ENCODE assay signal across 20 cellular contexts in genomic region chr14:61160798-61161197, GRCh38.
"Had no signal": no experiment of that assay in that cellular context is flagged by ENCODE, and none has a peak within 500 bp of the region (broad histone marks: within the 10 kb centered on the region; RNA-seq: fewer than 3 reads in every experiment).

No MANE protein-coding gene starts in this region.

- H3K27me3 ChIP-seq: SJSA1 had no signal

- H3K4me3 ChIP-seq: K562, SJSA1, SK-N-MC had no signal

- H3K4me1 ChIP-seq: SJSA1 had no signal

- H3K36me3 ChIP-seq: SJSA1 had no signal

- ATAC-seq: HepG2, K562, T-cell had no signal

- H3K27ac ChIP-seq: KMS-11, SJSA1, SK-N-MC had no signal

- DNase-seq: NCI-H1092 treated with DMSO at 0.1 percent for 48 hours, NCI-H1436, NCI-H187, NCI-H2029, NCI-H2171 treated with DMSO at 0.1 percent for 48 hours, NCI-H345, NCI-H446 treated with DMSO at 0.1 percent for 48 hours, NCI-H510A treated with DMSO at 0.1 percent for 48 hours, NCI-H526, OCI-M1, Right ventricle myocardium superior, RPMI8226, SIG-M5, T-cell had no signal

- H3K9me3 ChIP-seq: SJSA1 had no signal

- FAIRE-seq: HepG2, K562, RCC 7860 had no signal
